12 cellular contexts compared by ENCODE assay signal in the genomic region with DNA sequence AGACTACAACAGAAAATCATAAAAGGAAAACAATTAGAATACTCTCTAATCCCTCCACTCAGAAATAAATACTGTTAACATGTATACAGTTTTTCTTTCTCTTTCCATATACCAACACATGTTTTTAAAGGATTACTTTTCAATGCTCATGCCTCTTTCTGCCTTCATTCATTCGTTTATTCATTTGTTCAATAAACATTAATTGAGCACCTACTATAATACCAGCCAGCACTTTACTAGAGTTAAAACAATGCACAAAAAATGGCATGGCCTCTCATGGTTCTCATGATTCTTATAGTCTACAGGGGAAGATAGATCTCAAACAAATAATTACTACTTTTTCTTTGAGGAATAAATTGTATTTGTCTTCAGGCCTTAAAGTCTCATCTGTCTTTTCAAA.
A peak's percentile ranks its signal among the peaks of the same experiment; 100 is the strongest.
DNase-seq lines count a peak whose midpoint lies in the region; ATAC-seq, FAIRE-seq and TF ChIP-seq lines count a peak whose summit lies in the region.
"Had no signal": no experiment of that assay in that cellular context is flagged by ENCODE, and none has a peak within 500 bp of the region (broad histone marks: within the 10 kb centered on the region; RNA-seq: fewer than 3 reads in every experiment).

No MANE protein-coding gene starts in this region.

- no peak for FAIRE-seq in pancreas (lab: Jason Lieb, UNC)
- FAIRE-seq: H1, TTC549 had no signal

- peak; percentile 9 for ATAC-seq in CD4-positive, alpha-beta T cell (ENCODE audit: poor library complexity)
- ATAC-seq in pancreas (no peak), GM19035 (IDR thresholded peaks at IDR 0.05; ENCODE audit: unreplicated experiment) (no peak)

- CTCF ChIA-PET in CD4-positive, alpha-beta T cell (lab: Charles Lee): interaction anchor here (1.0 to 8.2 kb wide), 4 partner anchors 12 to 150 kb away, joined by 5 to 57 read pairs (median 16); no protein-coding TSS in a partner anchor
- CTCF ChIA-PET in MCF 10A (lab: Yijun Ruan, JAX): interaction anchor here (1.0 to 4.9 kb wide), 4 partner anchors 12 to 149 kb away, joined by 4 to 36 read pairs (median 10); no protein-coding TSS in a partner anchor

- peaks cover 75% of the 10 kb centered on the region for H3K4me1 Mint-ChIP-seq in CD4-positive, alpha-beta T cell (ENCODE audit: low read depth)
- H3K4me1 Mint-ChIP-seq in MCF 10A (ENCODE audit: insufficient read depth, unreplicated experiment) (peaks cover 55% of the 10 kb centered on the region), glutamatergic neuron (ENCODE audit: low read depth, unreplicated experiment) (no peaks in the 10 kb centered on the region)

- no peak overlapping the region for H3K4me3 ChIP-seq in Karpas-422 (ENCODE audit: low read length)
- H3K4me3 ChIP-seq in pancreas: no peak overlapping the region

- no peak for TF ChIP-seq CTCF in CD4-positive, alpha-beta T cell (IDR thresholded peaks at IDR 0.05)
- no peak for TF ChIP-seq CTCF in MCF 10A (IDR thresholded peaks at IDR 0.05; ENCODE audit: unreplicated experiment)
- TF ChIP-seq CTCF in pancreas (IDR thresholded peaks at IDR 0.05): no peak
- no peak for TF ChIP-seq CTCF in glutamatergic neuron (IDR thresholded peaks at IDR 0.05; ENCODE audit: partially characterized antibody, unreplicated experiment)

- TSS peak; percentile 31 for BruUV-seq in MCF 10A (replicated peaks; lab: Mats Ljungman, UMichigan)

- H4K20me1 ChIP-seq in Karpas-422 (ENCODE audit: insufficient read depth, low read depth, low read length): no peaks in the 10 kb centered on the region

- no peaks in the 10 kb centered on the region for H3K36me3 ChIP-seq in Karpas-422 (ENCODE audit: insufficient read depth, low read length)
- no peaks in the 10 kb centered on the region for H3K36me3 ChIP-seq in pancreas

- peak overlapping the region; percentile 58 for H3K4me2 ChIP-seq in Karpas-422 (ENCODE audit: low read depth, low read length, poor library complexity, severe bottlenecking)

- H3K36me3 Mint-ChIP-seq in CD4-positive, alpha-beta T cell (ENCODE audit: low read depth): no peaks in the 10 kb centered on the region
- peaks cover 9% of the 10 kb centered on the region for H3K36me3 Mint-ChIP-seq in MCF 10A (ENCODE audit: insufficient read depth, unreplicated experiment)
- no peaks in the 10 kb centered on the region for H3K36me3 Mint-ChIP-seq in glutamatergic neuron (ENCODE audit: unreplicated experiment)

- 82 to 86% methylated on average over 1 of the region's 1 CpG for WGBS in pancreas, 2 donors

- intact Hi-C loops in CD4-positive, alpha-beta T cell (cut with DNase I, micrococcal nuclease): loop anchor here in 1 of 2 experiments (2.0 kb wide), 1 partner anchor 13 kb away; no protein-coding TSS in a partner anchor
- intact Hi-C loops in MCF 10A (cut with micrococcal nuclease): no loop called here
- intact Hi-C loops in pancreas (cut with DNase I): no loop called here

- H3K27me3 Mint-ChIP-seq in CD4-positive, alpha-beta T cell: no peaks in the 10 kb centered on the region
- H3K27me3 Mint-ChIP-seq in MCF 10A (ENCODE audit: insufficient read depth, unreplicated experiment) (no peaks in the 10 kb centered on the region), glutamatergic neuron (ENCODE audit: unreplicated experiment) (no peaks in the 10 kb centered on the region)

- H3K27ac Mint-ChIP-seq in CD4-positive, alpha-beta T cell: peak overlapping the region; percentile 74
- peak overlapping the region; percentile 78 for H3K27ac Mint-ChIP-seq in MCF 10A (ENCODE audit: low read depth, unreplicated experiment)
- no peak overlapping the region for H3K27ac Mint-ChIP-seq in glutamatergic neuron (ENCODE audit: unreplicated experiment)

- H3K9me3 ChIP-seq in CD4-positive, alpha-beta T cell (ENCODE audit: control insufficient read depth, low read length): no peaks in the 10 kb centered on the region
- H3K9me3 ChIP-seq in Karpas-422 (ENCODE audit: low read length): no peaks in the 10 kb centered on the region
- no peaks in the 10 kb centered on the region for H3K9me3 ChIP-seq in pancreas

- no peaks in the 10 kb centered on the region for H3K9me2 ChIP-seq in Karpas-422 (replicated peaks; ENCODE audit: insufficient read depth, low read length)

- H3K27ac ChIP-seq in CD4-positive, alpha-beta T cell (ENCODE audit: low read depth, low read length): peak overlapping the region; percentile 73
- peak overlapping the region; percentile 88 for H3K27ac ChIP-seq in Karpas-422 (ENCODE audit: low read length)
- H3K27ac ChIP-seq in pancreas: peak overlapping the region; percentile 44 to 81 (median 78)

- no peak overlapping the region for H3K9ac ChIP-seq in Karpas-422 (ENCODE audit: low read length)

- DNase-seq in CD4-positive, alpha-beta T cell: no peak
- DNase-seq in Karpas-422 (no peak), MCF 10A (ENCODE audit: unreplicated experiment) (no peak), pancreas (no peak), glutamatergic neuron (no peak), NCI-H128 (lab: John Stamatoyannopoulos, UW; ENCODE audit: unreplicated experiment) (no peak), iPS-NIHi7 (ENCODE audit: extremely low spot score) (no peak)
- DNase-seq: NCI-H1092 treated with DMSO at 0.1 percent for 48 hours; stimulated activated CD8-positive, alpha-beta memory T cell treated with anti-CD3 and anti-CD28 coated beads, Interleukin-4, amount 100 ng/mL, for 48 hours had no signal

- peak overlapping the region; percentile 15 for H3K4me3 Mint-ChIP-seq in CD4-positive, alpha-beta T cell
- H3K4me3 Mint-ChIP-seq in MCF 10A (ENCODE audit: unreplicated experiment) (peak overlapping the region; percentile 12), glutamatergic neuron (ENCODE audit: unreplicated experiment) (no peak overlapping the region)

- H3K27me3 ChIP-seq in CD4-positive, alpha-beta T cell (ENCODE audit: control insufficient read depth, insufficient read depth, low read length): no peaks in the 10 kb centered on the region
- no peaks in the 10 kb centered on the region for H3K27me3 ChIP-seq in Karpas-422 (ENCODE audit: low read length)
- no peaks in the 10 kb centered on the region for H3K27me3 ChIP-seq in pancreas

- POLR2A ChIA-PET in CD4-positive, alpha-beta T cell (lab: Charles Lee): interaction anchor here (0.7 to 2.6 kb wide), 12 partner anchors 12 to 170 kb away, joined by 3 to 15 read pairs (median 5); partner anchors contain the start of gene RIPOR2
- POLR2A ChIA-PET in MCF 10A (lab: Yijun Ruan, JAX): interaction anchor here (0.6 to 7.3 kb wide), 16 partner anchors 8 to 288 kb away, joined by 3 to 172 read pairs (median 6); partner anchors contain the start of genes C6orf62 and RIPOR2

- no peaks in the 10 kb centered on the region for H3K9me3 Mint-ChIP-seq in CD4-positive, alpha-beta T cell
- H3K9me3 Mint-ChIP-seq in MCF 10A (ENCODE audit: unreplicated experiment) (no peaks in the 10 kb centered on the region), glutamatergic neuron (ENCODE audit: unreplicated experiment) (no peaks in the 10 kb centered on the region)

- peaks cover 65% of the 10 kb centered on the region for H3K79me2 ChIP-seq in Karpas-422 (ENCODE audit: low read length)

- H2AFZ ChIP-seq in Karpas-422 (ENCODE audit: low read length): no peak overlapping the region

- H3K4me1 ChIP-seq in Karpas-422 (ENCODE audit: low read length): peaks cover 65% of the 10 kb centered on the region
- H3K4me1 ChIP-seq in pancreas: peaks cover 3 to 14% (median 12%) of the 10 kb centered on the region in 3 donors
